9 cellular contexts compared by ENCODE assay signal in the genomic region with DNA sequence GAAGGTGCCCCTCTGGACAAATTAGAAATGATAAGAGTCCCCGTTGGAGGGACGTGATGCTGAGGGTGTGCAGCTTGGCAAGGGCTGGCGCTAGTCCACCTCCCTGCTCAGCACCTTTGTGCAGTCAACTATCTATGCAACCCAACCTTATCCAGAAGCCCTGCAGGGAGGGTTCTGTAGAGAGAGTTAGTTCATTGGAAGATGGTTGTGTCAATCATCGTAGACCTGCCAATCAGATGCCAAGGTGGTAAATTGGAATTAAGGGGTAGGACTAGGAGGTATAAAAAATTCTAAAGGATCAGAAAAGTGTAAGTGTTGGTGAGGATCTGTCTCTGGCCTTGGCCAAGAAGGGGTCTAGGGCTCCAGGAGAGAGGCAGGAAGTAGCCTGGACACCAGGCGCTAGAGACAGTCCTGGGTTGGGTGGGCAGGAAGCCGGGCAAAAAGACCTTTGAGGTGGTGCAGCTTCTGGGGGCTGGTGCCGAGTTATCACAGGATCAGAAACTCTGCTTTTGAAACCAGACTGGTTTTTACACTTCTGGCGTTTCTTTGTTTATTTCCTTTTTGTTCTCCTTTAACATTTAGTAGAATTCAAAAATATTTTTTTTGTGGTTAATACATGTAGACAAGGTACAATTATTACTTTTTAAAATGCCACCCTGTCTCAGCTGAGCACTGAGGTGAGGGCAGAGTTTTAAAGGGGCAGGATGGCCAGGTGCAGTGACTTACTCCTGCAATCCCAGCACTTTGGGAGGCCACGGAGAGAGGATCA. TPM values are rescaled to one million over a fixed set of nuclear protein-coding genes. Genes with fewer than 3 reads are reported as not detected.
A peak's percentile ranks its signal among the peaks of the same experiment; 100 is the strongest.
DNase-seq lines count a peak whose midpoint lies in the region; ATAC-seq, FAIRE-seq and TF ChIP-seq lines count a peak whose summit lies in the region.
"Had no signal": no experiment of that assay in that cellular context is flagged by ENCODE, and none has a peak within 500 bp of the region (broad histone marks: within the 10 kb centered on the region; RNA-seq: fewer than 3 reads in every experiment).

No MANE protein-coding gene starts in this region.

- peak; percentile 77 for ATAC-seq in central memory CD8-positive, alpha-beta T cell (replicated peaks; ENCODE audit: extremely low read depth, poor library complexity, severe bottlenecking)
- ATAC-seq in HepG2 (peak; percentile 44), upper lobe of right lung (peak; percentile 53)

- peak overlapping the region; percentile 45 for H3K27ac Mint-ChIP-seq in central memory CD8-positive, alpha-beta T cell (ENCODE audit: low read depth)

- TF ChIP-seq EP300 in HepG2 (IDR thresholded peaks at IDR 0.05; ENCODE audit: low read depth in 2 of 2, low read length in 2 of 2) (no peak), HepG2 (CRISPR knock-in tag; IDR thresholded peaks at IDR 0.05; ENCODE audit: borderline replicate concordance) (no peak)

- H3K9ac ChIP-seq in HepG2 (ENCODE audit: insufficient read depth, low read depth, low read length) = no peak overlapping the region

- H3K4me3 Mint-ChIP-seq in central memory CD8-positive, alpha-beta T cell = peak overlapping the region; percentile 63

- H3K36me3 ChIP-seq in HepG2 (replicated peaks in 1 of 2; ENCODE audit: control insufficient read depth in 1 of 2, insufficient read depth in 2 of 2, low read length in 2 of 2) (no peaks in the 10 kb centered on the region), upper lobe of right lung (no peaks in the 10 kb centered on the region)

- H3K9me3 Mint-ChIP-seq in central memory CD8-positive, alpha-beta T cell = no peaks in the 10 kb centered on the region

- H3K4me1 Mint-ChIP-seq in central memory CD8-positive, alpha-beta T cell = peaks cover 57% of the 10 kb centered on the region

- H3K27me3 Mint-ChIP-seq in central memory CD8-positive, alpha-beta T cell = no peaks in the 10 kb centered on the region

- H4K20me1 ChIP-seq in HepG2 (ENCODE audit: insufficient read depth, low read length) = no peaks in the 10 kb centered on the region

- TF ChIP-seq POLR2A in GM12892 (IDR thresholded peaks at IDR 0.05; ENCODE audit: low read depth, low read length) (no peak), HepG2 (IDR thresholded peaks at IDR 0.05; ENCODE audit: insufficient read depth in 1 of 2, low read depth in 2 of 2, low read length in 2 of 2) (no peak)

- H3K27me3 ChIP-seq in HepG2 (ENCODE audit: control insufficient read depth in 1 of 2, insufficient read depth in 2 of 2, low read length in 2 of 2) (no peaks in the 10 kb centered on the region), upper lobe of right lung (no peaks in the 10 kb centered on the region)

- CTCF ChIA-PET in HepG2 (lab: Yijun Ruan, JAX; ENCODE audit: low intra/inter-chr PET ratio, low total read pairs) = no interaction called here

- H3K9me3 ChIP-seq in HepG2 (ENCODE audit: low read length) = no peaks in the 10 kb centered on the region
- H3K9me3 ChIP-seq in upper lobe of right lung = no peaks in the 10 kb centered on the region

- 70% methylated on average over 9 of the region's 9 CpGs for WGBS in HepG2 (ENCODE audit: low lambda C conversion rate)

- no peak for TF ChIP-seq RAD21 in HepG2 (CRISPR knock-in tag; IDR thresholded peaks at IDR 0.05)

- peak; percentile 82 for DNase-seq in AG08396 (ENCODE audit: low spot score)
- DNase-seq in GM12892 (ENCODE audit: insufficient read length) = peak; percentile 65
- peak; percentile 42 for DNase-seq in SHP77 treated with DMSO at 0.1 percent for 48 hours (lab: John Stamatoyannopoulos, UW)
- DNase-seq in central memory CD8-positive, alpha-beta T cell (ENCODE audit: low spot score in 2 of 2) = peak in 1 of 2 donors; percentile 68
- peak; percentile 64 for DNase-seq in HepG2 (ENCODE audit: low spot score)
- DNase-seq in upper lobe of right lung = peak; percentile 42
- no peak for DNase-seq in NCI-H774 (lab: John Stamatoyannopoulos, UW)
- no peak for DNase-seq in HuH-7.5 (ENCODE audit: low spot score)

- FAIRE-seq in GM12892 (lab: Jason Lieb, UNC) (peak; percentile 66), HepG2 (lab: Jason Lieb, UNC) (no peak)
- FAIRE-seq: islet of Langerhans had no signal

- H3K4me2 ChIP-seq in HepG2 (ENCODE audit: low read depth, low read length) = no peak overlapping the region; the same call in 1 of the 2 replicates

- in situ Hi-C loops in HepG2 (cut with HindIII; ENCODE audit: extremely low pct_ligation_motif_present, low pct_unique_long_range_greater_than_20kb) = no loop called here

- no peaks in the 10 kb centered on the region for H3K79me2 ChIP-seq in HepG2 (ENCODE audit: insufficient read depth, low read length)

- peaks cover 22% of the 10 kb centered on the region for H3K4me1 ChIP-seq in HepG2 (ENCODE audit: insufficient read depth, low read length)
- peaks cover 46% of the 10 kb centered on the region for H3K4me1 ChIP-seq in upper lobe of right lung

- H3K4me3 ChIP-seq in HepG2 (replicated peaks in 1 of 3; ENCODE audit: insufficient read depth in 1 of 3, low read depth in 2 of 3, low read length in 3 of 3) (no peak overlapping the region), upper lobe of right lung (peak overlapping the region; percentile 41)

- intact Hi-C loops in HepG2 (cut with micrococcal nuclease; ENCODE audit: unreplicated experiment) = no loop called here
- intact Hi-C loops in upper lobe of right lung (cut with DNase I) = no loop called here

- H3K27ac ChIP-seq in HepG2 (ENCODE audit: extremely low read length, insufficient read depth, low read length) (no peak overlapping the region), upper lobe of right lung (peak overlapping the region; percentile 82)

- H2AFZ ChIP-seq in HepG2 (ENCODE audit: low read length) = no peak overlapping the region

- peaks cover 3% of the 10 kb centered on the region for H3K36me3 Mint-ChIP-seq in central memory CD8-positive, alpha-beta T cell (ENCODE audit: insufficient read depth)

- TF ChIP-seq CTCF in HepG2 (CRISPR knock-in tag; IDR thresholded peaks at IDR 0.05) = no peak
- no peak for TF ChIP-seq CTCF in upper lobe of right lung (IDR thresholded peaks at IDR 0.05)

- POLR2A ChIA-PET in HepG2 (lab: Yijun Ruan, JAX) = interaction anchor here (2.2 kb wide), 2 partner anchors 11 to 13 kb away, joined by 7 to 11 read pairs; no protein-coding TSS in a partner anchor

- no TSS peak for BruUV-seq in HepG2 (replicated peaks; lab: Mats Ljungman, UMichigan)

RNA-seq across cellular contexts. Expression of a gene that starts 1.6 kb away (rescaled TPM):
- 4.9 TPM for polyA plus RNA-seq in GM12892 (2012; ENCODE audit: missing spikeins)
- 1.5 and 2.7 TPM in 2 replicates for total RNA-seq in HepG2 (2016; rRNA removed; fragmentation: Illumina TruSeq; extraction: Trizol)
- 0.40 and 0.97 TPM in 2 replicates for total RNA-seq in HepG2 (2016; cell fraction: cytosol; rRNA removed; fragmentation: Illumina TruSeq; extraction: Trizol; ENCODE audit: low read depth)
- 1.1 and 2.5 TPM in 2 replicates for total RNA-seq in HepG2 (2016; cell fraction: insoluble cytoplasmic fraction; rRNA removed; fragmentation: Illumina TruSeq; extraction: Trizol)
- total RNA-seq in HepG2 (2016; cell fraction: membrane; rRNA removed; fragmentation: Illumina TruSeq; extraction: Trizol) = 1.7 and 1.8 TPM in 2 replicates
- total RNA-seq in HepG2 (2016; cell fraction: nucleus; rRNA removed; fragmentation: Illumina TruSeq; extraction: Trizol) = 4.5 and 5.3 TPM in 2 replicates
- 6.9 and 10.7 TPM in 2 replicates for polyA plus RNA-seq in HepG2 (2011; rRNA removed)
- polyA plus RNA-seq in HepG2 (2011; cell fraction: cytosol; rRNA removed) = 3.0 and 4.1 TPM in 2 replicates
- 39.8 and 43.2 TPM in 2 replicates for polyA plus RNA-seq in HepG2 (2011; cell fraction: nucleus; rRNA removed)
- 4.1 and 5.1 TPM in 2 replicates for polyA plus RNA-seq in HepG2 (2012)
- 0.60 and 1.2 TPM in 2 replicates for polyA plus RNA-seq in HepG2 (2016; cell fraction: cytosol; fragmentation: Illumina TruSeq; extraction: Trizol; ENCODE audit: low read depth)
- polyA plus RNA-seq in HepG2 (2016; cell fraction: insoluble cytoplasmic fraction; fragmentation: Illumina TruSeq; extraction: Trizol; ENCODE audit: low read depth) = 1.7 and 1.9 TPM in 2 replicates
- polyA plus RNA-seq in HepG2 (2016; cell fraction: membrane; fragmentation: Illumina TruSeq; extraction: Trizol; ENCODE audit: low read depth) = 1.6 and 1.8 TPM in 2 replicates
- 8.4 and 10.3 TPM in 2 replicates for polyA plus RNA-seq in HepG2 (2016; cell fraction: nucleus; fragmentation: Illumina TruSeq; extraction: Trizol; ENCODE audit: insufficient read depth, low read depth)
- 8.3 and 36.4 TPM in 2 replicates for polyA minus RNA-seq in HepG2 (2011; rRNA and poly(A)+ RNA removed; ENCODE audit: low replicate concordance)
- polyA minus RNA-seq in HepG2 (2011; cell fraction: cytosol; rRNA and poly(A)+ RNA removed) = 2.5 and 4.0 TPM in 2 replicates
- 18.0 and 21.3 TPM in 2 replicates for polyA minus RNA-seq in HepG2 (2011; cell fraction: nucleus; rRNA and poly(A)+ RNA removed)
- 6.1 TPM for total RNA-seq in upper lobe of right lung

RNA-seq across cellular contexts. Expression of a gene that starts 25.9 kb away (rescaled TPM):
- polyA plus RNA-seq in GM12892 (2012; ENCODE audit: missing spikeins) = 2.8 TPM
- total RNA-seq in HepG2 (2016; rRNA removed; fragmentation: Illumina TruSeq; extraction: Trizol) (0.39 and 0.64 TPM in 2 replicates), upper lobe of right lung (not detected)
- 0.09 and 0.10 TPM in 2 replicates for total RNA-seq in HepG2 (2016; cell fraction: cytosol; rRNA removed; fragmentation: Illumina TruSeq; extraction: Trizol; ENCODE audit: low read depth)
- 0.39 and 0.49 TPM in 2 replicates for total RNA-seq in HepG2 (2016; cell fraction: insoluble cytoplasmic fraction; rRNA removed; fragmentation: Illumina TruSeq; extraction: Trizol)
- total RNA-seq in HepG2 (2016; cell fraction: membrane; rRNA removed; fragmentation: Illumina TruSeq; extraction: Trizol) = 0.25 and 0.38 TPM in 2 replicates
- 0.60 and 0.65 TPM in 2 replicates for total RNA-seq in HepG2 (2016; cell fraction: nucleus; rRNA removed; fragmentation: Illumina TruSeq; extraction: Trizol)
- polyA plus RNA-seq in HepG2 (2011; rRNA removed) = 0.08 and 0.09 TPM in 2 replicates
- 0.07 and 0.09 TPM in 2 replicates for polyA plus RNA-seq in HepG2 (2011; cell fraction: cytosol; rRNA removed)
- 0.21 and 0.35 TPM in 2 replicates for polyA plus RNA-seq in HepG2 (2011; cell fraction: nucleus; rRNA removed)
- 0.04 and 0.05 TPM in 2 replicates for polyA plus RNA-seq in HepG2 (2012)
- 0.06 and 0.11 TPM in 2 replicates for polyA plus RNA-seq in HepG2 (2016; cell fraction: cytosol; fragmentation: Illumina TruSeq; extraction: Trizol; ENCODE audit: low read depth)
- polyA plus RNA-seq in HepG2 (2016; cell fraction: insoluble cytoplasmic fraction; fragmentation: Illumina TruSeq; extraction: Trizol; ENCODE audit: low read depth) = 0.24 and 0.28 TPM in 2 replicates
- polyA plus RNA-seq in HepG2 (2016; cell fraction: membrane; fragmentation: Illumina TruSeq; extraction: Trizol; ENCODE audit: low read depth) = 0.11 and 0.14 TPM in 2 replicates
- 0.53 and 0.95 TPM in 2 replicates for polyA plus RNA-seq in HepG2 (2016; cell fraction: nucleus; fragmentation: Illumina TruSeq; extraction: Trizol; ENCODE audit: insufficient read depth, low read depth)
- polyA minus RNA-seq in HepG2 (2011; rRNA and poly(A)+ RNA removed; ENCODE audit: low replicate concordance) = 0.07 and 0.30 TPM in 2 replicates
- polyA minus RNA-seq in HepG2 (2011; cell fraction: cytosol; rRNA and poly(A)+ RNA removed) = not detected in 2 replicates
- polyA minus RNA-seq in HepG2 (2011; cell fraction: nucleus; rRNA and poly(A)+ RNA removed) = 0.13 TPM in 1 of 2 replicates, not detected in the other

RNA-seq across cellular contexts. Expression of a gene that starts 36.7 kb away (rescaled TPM):
- 40.0 TPM for polyA plus RNA-seq in GM12892 (2012; ENCODE audit: missing spikeins)
- total RNA-seq in HepG2 (2016; rRNA removed; fragmentation: Illumina TruSeq; extraction: Trizol) (not detected in 2 replicates), upper lobe of right lung (10.6 TPM)
- not detected in 2 replicates for total RNA-seq in HepG2 (2016; cell fraction: cytosol; rRNA removed; fragmentation: Illumina TruSeq; extraction: Trizol; ENCODE audit: low read depth)
- not detected in 2 replicates for total RNA-seq in HepG2 (2016; cell fraction: insoluble cytoplasmic fraction; rRNA removed; fragmentation: Illumina TruSeq; extraction: Trizol)
- total RNA-seq in HepG2 (2016; cell fraction: membrane; rRNA removed; fragmentation: Illumina TruSeq; extraction: Trizol) = not detected in 2 replicates
- total RNA-seq in HepG2 (2016; cell fraction: nucleus; rRNA removed; fragmentation: Illumina TruSeq; extraction: Trizol) = not detected in 2 replicates
- 0.05 TPM in 1 of 2 replicates, not detected in the other for polyA plus RNA-seq in HepG2 (2011; rRNA removed)
- polyA plus RNA-seq in HepG2 (2011; cell fraction: cytosol; rRNA removed) = 0.10 TPM in 1 of 2 replicates, not detected in the other
- 0.09 TPM in 1 of 2 replicates, not detected in the other for polyA plus RNA-seq in HepG2 (2011; cell fraction: nucleus; rRNA removed)
- polyA plus RNA-seq in HepG2 (2012) = 0.03 TPM in 1 of 2 replicates, not detected in the other
- polyA plus RNA-seq in HepG2 (2016; cell fraction: cytosol; fragmentation: Illumina TruSeq; extraction: Trizol; ENCODE audit: low read depth) = not detected in 2 replicates
- not detected in 2 replicates for polyA plus RNA-seq in HepG2 (2016; cell fraction: insoluble cytoplasmic fraction; fragmentation: Illumina TruSeq; extraction: Trizol; ENCODE audit: low read depth)
- not detected in 2 replicates for polyA plus RNA-seq in HepG2 (2016; cell fraction: membrane; fragmentation: Illumina TruSeq; extraction: Trizol; ENCODE audit: low read depth)
- polyA plus RNA-seq in HepG2 (2016; cell fraction: nucleus; fragmentation: Illumina TruSeq; extraction: Trizol; ENCODE audit: insufficient read depth, low read depth) = not detected in 2 replicates
- 0.06 TPM in 1 of 2 replicates, not detected in the other for polyA minus RNA-seq in HepG2 (2011; rRNA and poly(A)+ RNA removed; ENCODE audit: low replicate concordance)
- not detected in 2 replicates for polyA minus RNA-seq in HepG2 (2011; cell fraction: cytosol; rRNA and poly(A)+ RNA removed)
- polyA minus RNA-seq in HepG2 (2011; cell fraction: nucleus; rRNA and poly(A)+ RNA removed) = not detected in 2 replicates

RNA-seq across cellular contexts. Expression of a gene that starts 57.7 kb away (rescaled TPM):
- 247 TPM for polyA plus RNA-seq in GM12892 (2012; ENCODE audit: missing spikeins)
- total RNA-seq in HepG2 (2016; rRNA removed; fragmentation: Illumina TruSeq; extraction: Trizol) (not detected in 2 replicates), upper lobe of right lung (107 TPM)
- 0.18 TPM in 1 of 2 replicates, not detected in the other for total RNA-seq in HepG2 (2016; cell fraction: cytosol; rRNA removed; fragmentation: Illumina TruSeq; extraction: Trizol; ENCODE audit: low read depth)
- total RNA-seq in HepG2 (2016; cell fraction: insoluble cytoplasmic fraction; rRNA removed; fragmentation: Illumina TruSeq; extraction: Trizol) = not detected in 2 replicates
- 0.28 TPM in 1 of 2 replicates, not detected in the other for total RNA-seq in HepG2 (2016; cell fraction: membrane; rRNA removed; fragmentation: Illumina TruSeq; extraction: Trizol)
- total RNA-seq in HepG2 (2016; cell fraction: nucleus; rRNA removed; fragmentation: Illumina TruSeq; extraction: Trizol) = not detected in 2 replicates
- 0.73 and 0.86 TPM in 2 replicates for polyA plus RNA-seq in HepG2 (2011; rRNA removed)
- polyA plus RNA-seq in HepG2 (2011; cell fraction: cytosol; rRNA removed) = 0.35 and 0.56 TPM in 2 replicates
- polyA plus RNA-seq in HepG2 (2011; cell fraction: nucleus; rRNA removed) = 0.61 and 0.68 TPM in 2 replicates
- polyA plus RNA-seq in HepG2 (2012) = 0.39 TPM in 1 of 2 replicates, not detected in the other
- 0.14 and 0.26 TPM in 2 replicates for polyA plus RNA-seq in HepG2 (2016; cell fraction: cytosol; fragmentation: Illumina TruSeq; extraction: Trizol; ENCODE audit: low read depth)
- 0.21 TPM in 1 of 2 replicates, not detected in the other for polyA plus RNA-seq in HepG2 (2016; cell fraction: insoluble cytoplasmic fraction; fragmentation: Illumina TruSeq; extraction: Trizol; ENCODE audit: low read depth)
- polyA plus RNA-seq in HepG2 (2016; cell fraction: membrane; fragmentation: Illumina TruSeq; extraction: Trizol; ENCODE audit: low read depth) = 0.16 and 0.20 TPM in 2 replicates
- 0.45 TPM in 1 of 2 replicates, not detected in the other for polyA plus RNA-seq in HepG2 (2016; cell fraction: nucleus; fragmentation: Illumina TruSeq; extraction: Trizol; ENCODE audit: insufficient read depth, low read depth)
- 0.64 and 2.0 TPM in 2 replicates for polyA minus RNA-seq in HepG2 (2011; rRNA and poly(A)+ RNA removed; ENCODE audit: low replicate concordance)
- not detected in 2 replicates for polyA minus RNA-seq in HepG2 (2011; cell fraction: cytosol; rRNA and poly(A)+ RNA removed)
- 0.37 TPM in 1 of 2 replicates, not detected in the other for polyA minus RNA-seq in HepG2 (2011; cell fraction: nucleus; rRNA and poly(A)+ RNA removed)

Comparison
In these comparisons a context has a peak if more than half of its experiments do, and no peak if none do; other contexts are left out.
1. DNase-seq: peak in AG08396 (single experiment), GM12892 (single experiment), SHP77 treated with DMSO at 0.1 percent for 48 hours (single experiment), HepG2 (single experiment) and upper lobe of right lung (single experiment); none in NCI-H774 (single experiment) and HuH-7.5 (single experiment).
2. Peak in every context shown above with its lines, with median percentiles within 50 percentile points of each other: ATAC-seq.